1 cellular context compared by ENCODE assay signal in genomic region chr9:123338710-123339665, GRCh38.
A peak's percentile ranks its signal among the peaks of the same experiment; 100 is the strongest.
TF ChIP-seq lines count a peak whose summit lies in the region.

No MANE protein-coding gene starts in this region.

TF ChIP-seq in K562, 482 proteins besides CTCF, POLR2A, EP300 and RAD21 (continued from another document):
- TF ChIP-seq, protein P1, sequence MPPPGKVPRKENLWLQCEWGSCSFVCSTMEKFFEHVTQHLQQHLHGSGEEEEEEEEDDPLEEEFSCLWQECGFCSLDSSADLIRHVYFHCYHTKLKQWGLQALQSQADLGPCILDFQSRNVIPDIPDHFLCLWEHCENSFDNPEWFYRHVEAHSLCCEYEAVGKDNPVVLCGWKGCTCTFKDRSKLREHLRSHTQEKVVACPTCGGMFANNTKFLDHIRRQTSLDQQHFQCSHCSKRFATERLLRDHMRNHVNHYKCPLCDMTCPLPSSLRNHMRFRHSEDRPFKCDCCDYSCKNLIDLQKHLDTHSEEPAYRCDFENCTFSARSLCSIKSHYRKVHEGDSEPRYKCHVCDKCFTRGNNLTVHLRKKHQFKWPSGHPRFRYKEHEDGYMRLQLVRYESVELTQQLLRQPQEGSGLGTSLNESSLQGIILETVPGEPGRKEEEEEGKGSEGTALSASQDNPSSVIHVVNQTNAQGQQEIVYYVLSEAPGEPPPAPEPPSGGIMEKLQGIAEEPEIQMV (tag; conservative IDR thresholded peaks at IDR 0.05; ENCODE audit: low read depth): no peak
- TF ChIP-seq NONO (IDR thresholded peaks at IDR 0.05; ENCODE audit: low read depth in 2 of 2, low read length in 1 of 2): peak in 1 of 2 experiments; percentile 21; a peak in 1 of 4 replicates
- TF ChIP-seq ZSCAN29 (IDR thresholded peaks at IDR 0.05): no peak
- TF ChIP-seq MEIS2 (IDR thresholded peaks at IDR 0.05; ENCODE audit: partially characterized antibody): peak; percentile 65
- peak; percentile 40 to 70; a peak in 3 of 4 replicates for TF ChIP-seq MNT (conservative IDR thresholded peaks at IDR 0.05)
- no peak for TF ChIP-seq SREBF2 (CRISPR knock-in tag; IDR thresholded peaks at IDR 0.05)
- TF ChIP-seq NFIX (CRISPR knock-in tag; IDR thresholded peaks at IDR 0.05; ENCODE audit: low read depth): no peak
- TF ChIP-seq ZNF263 (CRISPR knock-in tag; IDR thresholded peaks at IDR 0.05; ENCODE audit: borderline replicate concordance): no peak
- TF ChIP-seq, protein P2, sequence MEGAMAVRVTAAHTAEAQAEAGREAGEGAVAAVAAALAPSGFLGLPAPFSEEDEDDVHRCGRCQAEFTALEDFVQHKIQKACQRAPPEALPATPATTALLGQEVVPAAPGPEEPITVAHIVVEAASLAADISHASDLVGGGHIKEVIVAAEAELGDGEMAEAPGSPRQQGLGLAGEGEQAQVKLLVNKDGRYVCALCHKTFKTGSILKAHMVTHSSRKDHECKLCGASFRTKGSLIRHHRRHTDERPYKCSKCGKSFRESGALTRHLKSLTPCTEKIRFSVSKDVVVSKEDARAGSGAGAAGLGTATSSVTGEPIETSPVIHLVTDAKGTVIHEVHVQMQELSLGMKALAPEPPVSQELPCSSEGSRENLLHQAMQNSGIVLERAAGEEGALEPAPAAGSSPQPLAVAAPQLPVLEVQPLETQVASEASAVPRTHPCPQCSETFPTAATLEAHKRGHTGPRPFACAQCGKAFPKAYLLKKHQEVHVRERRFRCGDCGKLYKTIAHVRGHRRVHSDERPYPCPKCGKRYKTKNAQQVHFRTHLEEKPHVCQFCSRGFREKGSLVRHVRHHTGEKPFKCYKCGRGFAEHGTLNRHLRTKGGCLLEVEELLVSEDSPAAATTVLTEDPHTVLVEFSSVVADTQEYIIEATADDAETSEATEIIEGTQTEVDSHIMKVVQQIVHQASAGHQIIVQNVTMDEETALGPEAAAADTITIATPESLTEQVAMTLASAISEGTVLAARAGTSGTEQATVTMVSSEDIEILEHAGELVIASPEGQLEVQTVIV (CRISPR knock-in tag; IDR thresholded peaks at IDR 0.05; ENCODE audit: borderline replicate concordance): no peak
- TF ChIP-seq, protein P3, sequence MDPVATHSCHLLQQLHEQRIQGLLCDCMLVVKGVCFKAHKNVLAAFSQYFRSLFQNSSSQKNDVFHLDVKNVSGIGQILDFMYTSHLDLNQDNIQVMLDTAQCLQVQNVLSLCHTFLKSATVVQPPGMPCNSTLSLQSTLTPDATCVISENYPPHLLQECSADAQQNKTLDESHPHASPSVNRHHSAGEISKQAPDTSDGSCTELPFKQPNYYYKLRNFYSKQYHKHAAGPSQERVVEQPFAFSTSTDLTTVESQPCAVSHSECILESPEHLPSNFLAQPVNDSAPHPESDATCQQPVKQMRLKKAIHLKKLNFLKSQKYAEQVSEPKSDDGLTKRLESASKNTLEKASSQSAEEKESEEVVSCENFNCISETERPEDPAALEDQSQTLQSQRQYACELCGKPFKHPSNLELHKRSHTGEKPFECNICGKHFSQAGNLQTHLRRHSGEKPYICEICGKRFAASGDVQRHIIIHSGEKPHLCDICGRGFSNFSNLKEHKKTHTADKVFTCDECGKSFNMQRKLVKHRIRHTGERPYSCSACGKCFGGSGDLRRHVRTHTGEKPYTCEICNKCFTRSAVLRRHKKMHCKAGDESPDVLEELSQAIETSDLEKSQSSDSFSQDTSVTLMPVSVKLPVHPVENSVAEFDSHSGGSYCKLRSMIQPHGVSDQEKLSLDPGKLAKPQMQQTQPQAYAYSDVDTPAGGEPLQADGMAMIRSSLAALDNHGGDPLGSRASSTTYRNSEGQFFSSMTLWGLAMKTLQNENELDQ (CRISPR knock-in tag; IDR thresholded peaks at IDR 0.05; ENCODE audit: borderline replicate concordance): no peak
- TF ChIP-seq ILF3 (IDR thresholded peaks at IDR 0.05; ENCODE audit: borderline replicate concordance): no peak
- TF ChIP-seq, protein P4, sequence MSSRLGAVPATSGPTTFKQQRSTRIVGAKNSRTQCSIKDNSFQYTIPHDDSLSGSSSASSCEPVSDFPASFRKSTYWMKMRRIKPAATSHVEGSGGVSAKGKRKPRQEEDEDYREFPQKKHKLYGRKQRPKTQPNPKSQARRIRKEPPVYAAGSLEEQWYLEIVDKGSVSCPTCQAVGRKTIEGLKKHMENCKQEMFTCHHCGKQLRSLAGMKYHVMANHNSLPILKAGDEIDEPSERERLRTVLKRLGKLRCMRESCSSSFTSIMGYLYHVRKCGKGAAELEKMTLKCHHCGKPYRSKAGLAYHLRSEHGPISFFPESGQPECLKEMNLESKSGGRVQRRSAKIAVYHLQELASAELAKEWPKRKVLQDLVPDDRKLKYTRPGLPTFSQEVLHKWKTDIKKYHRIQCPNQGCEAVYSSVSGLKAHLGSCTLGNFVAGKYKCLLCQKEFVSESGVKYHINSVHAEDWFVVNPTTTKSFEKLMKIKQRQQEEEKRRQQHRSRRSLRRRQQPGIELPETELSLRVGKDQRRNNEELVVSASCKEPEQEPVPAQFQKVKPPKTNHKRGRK (tag; IDR thresholded peaks at IDR 0.05): no peak
- peak; percentile 87 for TF ChIP-seq SMARCA4 (IDR thresholded peaks at IDR 0.05)
- no peak for TF ChIP-seq SMAD1 (IDR thresholded peaks at IDR 0.05; ENCODE audit: low read depth, low read length, partially characterized antibody)
- TF ChIP-seq MTA1 (IDR thresholded peaks at IDR 0.05; ENCODE audit: borderline replicate concordance): peak; percentile 74
- TF ChIP-seq, protein P5, sequence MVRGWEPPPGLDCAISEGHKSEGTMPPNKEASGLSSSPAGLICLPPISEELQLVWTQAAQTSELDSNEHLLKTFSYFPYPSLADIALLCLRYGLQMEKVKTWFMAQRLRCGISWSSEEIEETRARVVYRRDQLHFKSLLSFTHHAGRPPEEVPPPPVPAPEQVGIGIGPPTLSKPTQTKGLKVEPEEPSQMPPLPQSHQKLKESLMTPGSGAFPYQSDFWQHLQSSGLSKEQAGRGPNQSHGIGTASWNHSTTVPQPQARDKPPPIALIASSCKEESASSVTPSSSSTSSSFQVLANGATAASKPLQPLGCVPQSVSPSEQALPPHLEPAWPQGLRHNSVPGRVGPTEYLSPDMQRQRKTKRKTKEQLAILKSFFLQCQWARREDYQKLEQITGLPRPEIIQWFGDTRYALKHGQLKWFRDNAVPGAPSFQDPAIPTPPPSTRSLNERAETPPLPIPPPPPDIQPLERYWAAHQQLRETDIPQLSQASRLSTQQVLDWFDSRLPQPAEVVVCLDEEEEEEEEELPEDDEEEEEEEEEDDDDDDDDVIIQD (CRISPR knock-in tag; IDR thresholded peaks at IDR 0.05): no peak
- no peak for TF ChIP-seq RBM22 (IDR thresholded peaks at IDR 0.05; ENCODE audit: low read depth, low read length, poor library complexity, severe bottlenecking)
- TF ChIP-seq ZNF696 (CRISPR knock-in tag; conservative IDR thresholded peaks at IDR 0.05): no peak
- peak; percentile 40; the same call in 1 of the 2 replicates for TF ChIP-seq NFIC (IDR thresholded peaks at IDR 0.05)
- no peak for TF ChIP-seq ZNF764 (CRISPR knock-in tag; IDR thresholded peaks at IDR 0.05; ENCODE audit: low read depth)
- TF ChIP-seq PREB (CRISPR knock-in tag; IDR thresholded peaks at IDR 0.05): no peak
- TF ChIP-seq, protein P6, sequence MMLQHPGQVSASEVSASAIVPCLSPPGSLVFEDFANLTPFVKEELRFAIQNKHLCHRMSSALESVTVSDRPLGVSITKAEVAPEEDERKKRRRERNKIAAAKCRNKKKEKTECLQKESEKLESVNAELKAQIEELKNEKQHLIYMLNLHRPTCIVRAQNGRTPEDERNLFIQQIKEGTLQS (IDR thresholded peaks at IDR 0.05): peak; percentile 99
- TF ChIP-seq, protein P6 (CRISPR knock-in tag; conservative IDR thresholded peaks at IDR 0.05): peak; percentile 93
- TF ChIP-seq CSDE1 (IDR thresholded peaks at IDR 0.05): no peak
- TF ChIP-seq SRSF3 (IDR thresholded peaks at IDR 0.05; ENCODE audit: insufficient read depth, low read length): no peak
- TF ChIP-seq PHF8 (IDR thresholded peaks at IDR 0.05; ENCODE audit: borderline replicate concordance, low read length): peak; percentile 70; the same call in 1 of the 2 replicates
- peak; percentile 86 for TF ChIP-seq ARID1B (IDR thresholded peaks at IDR 0.05)
- TF ChIP-seq MAFG (tag; conservative IDR thresholded peaks at IDR 0.05): no peak
- no peak for TF ChIP-seq CGGBP1 (CRISPR knock-in tag; IDR thresholded peaks at IDR 0.05)
- TF ChIP-seq, protein P7, sequence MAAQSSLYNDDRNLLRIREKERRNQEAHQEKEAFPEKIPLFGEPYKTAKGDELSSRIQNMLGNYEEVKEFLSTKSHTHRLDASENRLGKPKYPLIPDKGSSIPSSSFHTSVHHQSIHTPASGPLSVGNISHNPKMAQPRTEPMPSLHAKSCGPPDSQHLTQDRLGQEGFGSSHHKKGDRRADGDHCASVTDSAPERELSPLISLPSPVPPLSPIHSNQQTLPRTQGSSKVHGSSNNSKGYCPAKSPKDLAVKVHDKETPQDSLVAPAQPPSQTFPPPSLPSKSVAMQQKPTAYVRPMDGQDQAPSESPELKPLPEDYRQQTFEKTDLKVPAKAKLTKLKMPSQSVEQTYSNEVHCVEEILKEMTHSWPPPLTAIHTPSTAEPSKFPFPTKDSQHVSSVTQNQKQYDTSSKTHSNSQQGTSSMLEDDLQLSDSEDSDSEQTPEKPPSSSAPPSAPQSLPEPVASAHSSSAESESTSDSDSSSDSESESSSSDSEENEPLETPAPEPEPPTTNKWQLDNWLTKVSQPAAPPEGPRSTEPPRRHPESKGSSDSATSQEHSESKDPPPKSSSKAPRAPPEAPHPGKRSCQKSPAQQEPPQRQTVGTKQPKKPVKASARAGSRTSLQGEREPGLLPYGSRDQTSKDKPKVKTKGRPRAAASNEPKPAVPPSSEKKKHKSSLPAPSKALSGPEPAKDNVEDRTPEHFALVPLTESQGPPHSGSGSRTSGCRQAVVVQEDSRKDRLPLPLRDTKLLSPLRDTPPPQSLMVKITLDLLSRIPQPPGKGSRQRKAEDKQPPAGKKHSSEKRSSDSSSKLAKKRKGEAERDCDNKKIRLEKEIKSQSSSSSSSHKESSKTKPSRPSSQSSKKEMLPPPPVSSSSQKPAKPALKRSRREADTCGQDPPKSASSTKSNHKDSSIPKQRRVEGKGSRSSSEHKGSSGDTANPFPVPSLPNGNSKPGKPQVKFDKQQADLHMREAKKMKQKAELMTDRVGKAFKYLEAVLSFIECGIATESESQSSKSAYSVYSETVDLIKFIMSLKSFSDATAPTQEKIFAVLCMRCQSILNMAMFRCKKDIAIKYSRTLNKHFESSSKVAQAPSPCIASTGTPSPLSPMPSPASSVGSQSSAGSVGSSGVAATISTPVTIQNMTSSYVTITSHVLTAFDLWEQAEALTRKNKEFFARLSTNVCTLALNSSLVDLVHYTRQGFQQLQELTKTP (IDR thresholded peaks at IDR 0.05; ENCODE audit: low read depth in 1 of 2, partially characterized antibody in 2 of 2): peak in 1 of 2 experiments; percentile 47
